Comparison of ENCODE assay signal across 16 cellular contexts in genomic region chr4:125168531-125168930, GRCh38.
"Had no signal": no experiment of that assay in that cellular context is flagged by ENCODE, and none has a peak within 500 bp of the region (broad histone marks: within the 10 kb centered on the region; RNA-seq: fewer than 3 reads in every experiment).

No MANE protein-coding gene starts in this region.

- H3K27ac ChIP-seq: brain microvascular endothelial cell, epithelial cell of prostate, parathyroid adenoma, sigmoid colon, stomach had no signal

- H3K27me3 ChIP-seq: brain microvascular endothelial cell, sigmoid colon, stomach had no signal

- H3K9me3 ChIP-seq: sigmoid colon, stomach had no signal

- H3K36me3 ChIP-seq: brain microvascular endothelial cell, sigmoid colon, stomach had no signal

- H3K4me3 ChIP-seq: sigmoid colon, stomach had no signal

- H3K4me1 ChIP-seq: parathyroid adenoma, sigmoid colon, stomach had no signal

- DNase-seq: activated CD4-positive, alpha-beta T cell treated with anti-CD3 and anti-CD28 coated beads for 48 hours; activated gamma-delta T cell treated with Interleukin-2 at 50 U/mL for 16 hours; brain microvascular endothelial cell; dermis blood vessel endothelial cell; effector memory CD8-positive, alpha-beta T cell; islet precursor cell; naive thymus-derived CD4-positive, alpha-beta T cell; sigmoid colon; stimulated activated CD4-positive, alpha-beta T cell treated with anti-CD3 and anti-CD28 coated beads, Interleukin-12 subunit alpha, Interleukin-12 subunit beta, amount 100 ng/mL, for 4 hours; stimulated activated CD4-positive, alpha-beta T cell treated with anti-CD3 and anti-CD28 coated beads, Interleukin-2, amount 100 ng/mL, for 24 hours; stomach; T-helper 2 cell had no signal

- ATAC-seq: effector memory CD8-positive, alpha-beta T cell; left lobe of liver; naive thymus-derived CD4-positive, alpha-beta T cell; WTC11 had no signal
